1 cellular context compared by ENCODE assay signal in genomic region chr1:84613026-84613425, GRCh38.
TF ChIP-seq lines count a peak whose summit lies in the region.

No MANE protein-coding gene starts in this region.

TF ChIP-seq in IMR-90, 13 proteins besides CTCF, POLR2A, EP300 and RAD21 (continued from another document):
- TF ChIP-seq, protein P1, sequence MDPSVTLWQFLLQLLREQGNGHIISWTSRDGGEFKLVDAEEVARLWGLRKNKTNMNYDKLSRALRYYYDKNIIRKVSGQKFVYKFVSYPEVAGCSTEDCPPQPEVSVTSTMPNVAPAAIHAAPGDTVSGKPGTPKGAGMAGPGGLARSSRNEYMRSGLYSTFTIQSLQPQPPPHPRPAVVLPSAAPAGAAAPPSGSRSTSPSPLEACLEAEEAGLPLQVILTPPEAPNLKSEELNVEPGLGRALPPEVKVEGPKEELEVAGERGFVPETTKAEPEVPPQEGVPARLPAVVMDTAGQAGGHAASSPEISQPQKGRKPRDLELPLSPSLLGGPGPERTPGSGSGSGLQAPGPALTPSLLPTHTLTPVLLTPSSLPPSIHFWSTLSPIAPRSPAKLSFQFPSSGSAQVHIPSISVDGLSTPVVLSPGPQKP (IDR thresholded peaks at IDR 0.05; ENCODE audit: borderline replicate concordance, low read depth, low read length) = no peak
- no peak for TF ChIP-seq FOS (IDR thresholded peaks at IDR 0.05; ENCODE audit: low read depth, low read length)
- TF ChIP-seq RFX5 (IDR thresholded peaks at IDR 0.05; ENCODE audit: low read depth, low read length) = no peak
- no peak for TF ChIP-seq SMC3 (IDR thresholded peaks at IDR 0.05; ENCODE audit: low read depth, low read length)
- no peak for TF ChIP-seq CHD1 (IDR thresholded peaks at IDR 0.05; ENCODE audit: low read depth, low read length)
- no peak for TF ChIP-seq MAFK (IDR thresholded peaks at IDR 0.05; ENCODE audit: low read depth, low read length)
- no peak for TF ChIP-seq RCOR1 (IDR thresholded peaks at IDR 0.05; ENCODE audit: insufficient replicate concordance, low read length)
TF ChIP-seq in IMR-90: peak in this region for 0.
